8 cellular contexts compared by ENCODE assay signal in the genomic region with DNA sequence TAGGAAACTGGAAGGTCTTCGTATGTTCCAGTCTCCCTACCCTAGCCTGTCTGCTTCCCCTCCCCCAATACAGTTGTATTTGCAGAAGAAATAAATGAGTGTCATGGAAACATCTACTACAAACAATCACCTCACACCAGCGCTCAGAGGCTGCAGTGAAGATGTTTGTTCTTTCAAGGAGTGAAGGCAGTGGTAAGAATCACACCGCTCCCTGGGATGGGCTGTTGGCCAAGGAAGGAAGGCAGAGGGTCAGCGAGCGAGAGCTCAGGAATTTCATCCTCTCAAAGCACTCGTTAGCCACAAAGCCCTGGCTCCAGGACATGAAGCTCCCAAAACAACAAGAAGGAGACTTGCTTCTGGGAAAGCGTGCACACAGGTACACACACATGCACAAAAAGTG. TPM values are rescaled to one million over a fixed set of nuclear protein-coding genes. Genes with fewer than 3 reads are reported as not detected.
DNase-seq lines count a peak whose midpoint lies in the region; ATAC-seq and TF ChIP-seq lines count a peak whose summit lies in the region.

No MANE protein-coding gene starts in this region.

- TF ChIP-seq CTCF in brain (conservative IDR thresholded peaks at IDR 0.05) (no peak), nephron progenitor cell (IDR thresholded peaks at IDR 0.05) (no peak), Peyer's patch (IDR thresholded peaks at IDR 0.05) (no peak)

- H3K9me3 Mint-ChIP-seq in CD8-positive, alpha-beta memory T cell, result no peaks in the 10 kb centered on the region
- H3K9me3 Mint-ChIP-seq in brain (no peaks in the 10 kb centered on the region), nephron progenitor cell (no peaks in the 10 kb centered on the region)

- H3K4me3 Mint-ChIP-seq in CD8-positive, alpha-beta memory T cell, result peak overlapping the region; percentile 90 to 97 (median 92)
- H3K4me3 Mint-ChIP-seq in brain (peak overlapping the region; percentile 91 to 97 (median 94)), nephron progenitor cell (peak overlapping the region; percentile 89)

- H3K27me3 ChIP-seq in CD8-positive, alpha-beta memory T cell (ENCODE audit: insufficient read depth, low read length, poor library complexity, severe bottlenecking), result peaks cover 14% of the 10 kb centered on the region
- H3K27me3 ChIP-seq in HUES48 (ENCODE audit: control insufficient read depth, insufficient read depth, low read length) (peaks cover 36% of the 10 kb centered on the region), Peyer's patch (peaks cover 0 to 8% of the 10 kb centered on the region in 2 donors)

- ATAC-seq in GM19035 (IDR thresholded peaks at IDR 0.05; ENCODE audit: unreplicated experiment), result no peak

- no peaks in the 10 kb centered on the region for H3K36me3 ChIP-seq in CD8-positive, alpha-beta memory T cell (ENCODE audit: insufficient read depth, low read length)
- no peaks in the 10 kb centered on the region for H3K36me3 ChIP-seq in HUES48 (ENCODE audit: control insufficient read depth, insufficient read depth, low read length)
- no peaks in the 10 kb centered on the region for H3K36me3 ChIP-seq in Peyer's patch

- POLR2A ChIA-PET in CD8-positive, alpha-beta memory T cell (lab: Charles Lee), result no interaction called here

- peaks cover 21 to 32% of the 10 kb centered on the region in 2 donors for H3K27me3 Mint-ChIP-seq in CD8-positive, alpha-beta memory T cell
- H3K27me3 Mint-ChIP-seq in brain, result peaks cover 40% of the 10 kb centered on the region
- H3K27me3 Mint-ChIP-seq in nephron progenitor cell (ENCODE audit: low read depth, poor library complexity), result peaks cover 86% of the 10 kb centered on the region

- peaks cover 24 to 37% (median 35%) of the 10 kb centered on the region in 3 donors for H3K4me1 Mint-ChIP-seq in CD8-positive, alpha-beta memory T cell
- peaks cover 44% of the 10 kb centered on the region for H3K4me1 Mint-ChIP-seq in brain
- H3K4me1 Mint-ChIP-seq in nephron progenitor cell, result peaks cover 37% of the 10 kb centered on the region

- H3K27ac Mint-ChIP-seq in CD8-positive, alpha-beta memory T cell, result peak overlapping the region in 6 of 8 donors; percentile 48 to 93 (median 89)
- peak overlapping the region in 4 of 5 experiments; percentile 89 to 97 (median 94) for H3K27ac Mint-ChIP-seq in brain
- no peak overlapping the region for H3K27ac Mint-ChIP-seq in nephron progenitor cell

- no peaks in the 10 kb centered on the region for H3K9me3 ChIP-seq in CD8-positive, alpha-beta memory T cell (ENCODE audit: low read length)
- no peaks in the 10 kb centered on the region for H3K9me3 ChIP-seq in HUES48 (ENCODE audit: control insufficient read depth, insufficient read depth, low read length)
- H3K9me3 ChIP-seq in Peyer's patch, result no peaks in the 10 kb centered on the region

- DNase-seq in CD8-positive, alpha-beta memory T cell, result no peak
- no peak for DNase-seq in nephron progenitor cell
- DNase-seq in Peyer's patch, result no peak
- DNase-seq in HPDE6-E6E7 (ENCODE audit: extremely low spot score), result no peak
- no peak for DNase-seq in head of caudate nucleus

- H3K4me1 ChIP-seq in CD8-positive, alpha-beta memory T cell (ENCODE audit: insufficient read depth, low read length), result peaks cover 32% of the 10 kb centered on the region
- peaks cover 19% of the 10 kb centered on the region for H3K4me1 ChIP-seq in HUES48 (ENCODE audit: control insufficient read depth, insufficient read depth, low read length)
- H3K4me1 ChIP-seq in Peyer's patch, result peaks cover 0 to 26% (median 11%) of the 10 kb centered on the region in 4 donors

- intact Hi-C loops in head of caudate nucleus (cut with DNase I), result loop anchor here (5.0 kb wide), 1 partner anchor 74 kb away; no protein-coding TSS in a partner anchor

- no peak overlapping the region for H3K27ac ChIP-seq in CD8-positive, alpha-beta memory T cell (ENCODE audit: low read depth, low read length)
- H3K27ac ChIP-seq in HUES48 (ENCODE audit: low read depth, low read length), result no peak overlapping the region
- peak overlapping the region in 1 of 4 donors; percentile 85 for H3K27ac ChIP-seq in Peyer's patch

- H3K9ac ChIP-seq in HUES48 (ENCODE audit: low read depth, low read length), result no peak overlapping the region

- H3K4me3 ChIP-seq in CD8-positive, alpha-beta memory T cell (ENCODE audit: low read length), result no peak overlapping the region
- peak overlapping the region; percentile 98; the same call in 1 of the 2 replicates for H3K4me3 ChIP-seq in HUES48 (ENCODE audit: low read depth, low read length)
- H3K4me3 ChIP-seq in Peyer's patch, result peak overlapping the region in 1 of 4 donors; percentile 74

- CTCF ChIA-PET in CD8-positive, alpha-beta memory T cell (lab: Charles Lee), result interaction anchor here (0.8 to 4.5 kb wide), 4 partner anchors 8 to 78 kb away, joined by 4 to 24 read pairs (median 6); no protein-coding TSS in a partner anchor

- peaks cover 0 to 6% (median 0%) of the 10 kb centered on the region in 3 donors for H3K36me3 Mint-ChIP-seq in CD8-positive, alpha-beta memory T cell
- H3K36me3 Mint-ChIP-seq in brain (no peaks in the 10 kb centered on the region), nephron progenitor cell (ENCODE audit: low read depth) (no peaks in the 10 kb centered on the region)

- no peak for TF ChIP-seq POLR2A in Peyer's patch (IDR thresholded peaks at IDR 0.05)

RNA-seq across cellular contexts. Expression of gene IGSF9B, which starts 1.2 kb away (rescaled TPM):
- total RNA-seq in CD8-positive, alpha-beta memory T cell, result 10 to 100 TPM; 12.2 to 15.2 TPM
- 1.4 TPM for polyA plus RNA-seq in CD8-positive, alpha-beta memory T cell
- polyA plus RNA-seq in brain (ENCODE audit: insufficient read depth, low read depth, low replicate concordance), result 16.4 TPM
- 10 to 100 TPM in 1 of 4 donors, 1 to 10 TPM in 3; 1.1 to 22.3 (median 5.0) TPM for total RNA-seq in Peyer's patch
